Comparison of ENCODE assay signal across 8 cellular contexts in genomic region chr3:66038726-66039589, GRCh38. TPM values are rescaled to one million over a fixed set of nuclear protein-coding genes. Genes with fewer than 3 reads are reported as not detected.
DNase-seq lines count a peak whose midpoint lies in the region; ATAC-seq and TF ChIP-seq lines count a peak whose summit lies in the region.

Gene MAGI1 (minus strand): TSS chr3:66038918. CDS start chr3:66038308, 610 bp downstream.

- H3K27me3 ChIP-seq in HL-60 (ENCODE audit: insufficient read depth, poor library complexity, severe bottlenecking) = peaks cover 39% of the 10 kb centered on the region

- 0 to 1% (median 1%) methylated on average over 69 to 73 of the region's 73 CpGs for WGBS in adipose tissue, 3 donors

- intact Hi-C loops in Right ventricle myocardium superior (cut with DNase I) = loop anchor here (5.0 kb wide), 4 partner anchors 47 to 257 kb away; no protein-coding TSS in a partner anchor

- H3K4me3 ChIP-seq in HL-60 (replicated peaks; ENCODE audit: insufficient read depth, low read length) = peak within 1 kb of the TSS; percentile 28

- no peak for TF ChIP-seq CTCF in HL-60 (IDR thresholded peaks at IDR 0.05; ENCODE audit: insufficient read depth, low read length)
- TF ChIP-seq CTCF in omental fat pad (IDR thresholded peaks at IDR 0.05) = no peak

- ATAC-seq in GM21381 (IDR thresholded peaks at IDR 0.05; ENCODE audit: unreplicated experiment) (peak; percentile 88), Right ventricle myocardium superior (ENCODE audit: poor library complexity) (peak; percentile 93), omental fat pad (ENCODE audit: low FRiP score) (peak; percentile 87)

- H3K27ac ChIP-seq in HL-60 (replicated peaks) = no peak within 1 kb of the TSS
- H3K27ac ChIP-seq in adipose tissue (ENCODE audit: low read depth, low read length) = peak within 1 kb of the TSS; percentile 51

- DNase-seq in DMS114 treated with DMSO at 0.1 percent for 48 hours (lab: John Stamatoyannopoulos, UW; ENCODE audit: unreplicated experiment) = peak; percentile 78
- DNase-seq in HL-60 (ENCODE audit: low read depth in 1 of 2, low spot score in 1 of 2) = peak; percentile 2 to 45
- peak; percentile 95 for DNase-seq in NCI-H82 (lab: John Stamatoyannopoulos, UW)
- peak; percentile 91 for DNase-seq in Right ventricle myocardium superior
- peak; percentile 46 for DNase-seq in omental fat pad (ENCODE audit: low spot score)
- no peak for DNase-seq in effector CD4-positive, alpha-beta T cell

RNA-seq across cellular contexts. Expression of gene MAGI1, which starts in this region (rescaled TPM):
- polyA plus RNA-seq in adipose tissue = 10 to 100 TPM in 2 of 3 donors, 1 to 10 TPM in 1; 8.8 to 10.5 (median 10.4) TPM
- total RNA-seq in Right ventricle myocardium superior (34.1 TPM), omental fat pad (10 to 100 TPM; 22.9 to 38.8 (median 34.3) TPM)
